In the genomic region with DNA sequence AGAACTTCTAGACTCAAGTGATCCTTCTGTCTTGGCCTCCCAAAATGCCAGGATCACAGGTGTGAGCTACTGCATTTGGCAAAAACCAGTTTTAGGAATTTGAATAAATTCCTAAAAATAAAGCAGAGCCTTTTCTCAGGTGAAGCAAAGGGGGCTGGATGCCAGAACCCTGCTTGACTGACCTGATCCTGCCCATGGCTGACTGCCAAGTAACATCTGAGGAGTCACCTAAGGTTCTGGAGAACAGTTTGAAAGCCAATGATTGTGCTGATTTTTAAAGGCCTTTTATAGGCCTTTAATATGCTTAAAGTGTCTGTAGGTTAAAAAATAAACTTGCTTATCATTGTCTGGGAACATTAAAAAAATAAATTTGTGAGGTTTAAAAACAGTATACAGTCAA, we compare ENCODE assay signal across 21 cellular contexts.
"Had no signal": no experiment of that assay in that cellular context is flagged by ENCODE, and none has a peak within 500 bp of the region (broad histone marks: within the 10 kb centered on the region; RNA-seq: fewer than 3 reads in every experiment).

No MANE protein-coding gene starts in this region.

- H3K9me3 ChIP-seq: SK-N-SH had no signal

- H3K36me3 Mint-ChIP-seq: T-cell had no signal

- H3K4me3 Mint-ChIP-seq: T-cell; T-helper 1 cell treated with Interleukin-12 subunit alpha and Interleukin-12 subunit beta and Interleukin-4 antibody, amounts not matched to agents 30 μg/mL and 1 μg/mL, for 36 hours had no signal

- DNase-seq: IMR-90, MM.1S, NCI-H1092 treated with DMSO at 0.1 percent for 48 hours, NCI-H1436, NCI-H1694, NCI-H187 treated with DMSO at 0.1 percent for 48 hours, NCI-H2029 treated with DMSO at 0.1 percent for 48 hours, NCI-H2171, NCI-H226, NCI-H446, NCI-H510A, NCI-H524 treated with DMSO at 0.1 percent for 48 hours, NCI-H69, NCI-H774, Right ventricle myocardium superior, RPMI8226, SK-N-SH, SW 1271, T-cell had no signal

- H3K27ac ChIP-seq: KMS-11 had no signal

- H3K4me1 Mint-ChIP-seq: T-cell had no signal

- H3K27ac Mint-ChIP-seq: T-cell; T-helper 1 cell treated with Interleukin-12 subunit alpha and Interleukin-12 subunit beta and Interleukin-4 antibody, amounts not matched to agents 30 μg/mL and 1 μg/mL, for 36 hours had no signal
